Comparison of ENCODE assay signal across 34 cellular contexts in genomic region chr5:110703481-110703880, GRCh38.
"Had no signal": no experiment of that assay in that cellular context is flagged by ENCODE, and none has a peak within 500 bp of the region (broad histone marks: within the 10 kb centered on the region; RNA-seq: fewer than 3 reads in every experiment).

No MANE protein-coding gene starts in this region.

- FAIRE-seq: K562 had no signal

- DNase-seq: activated B cell treated with CpG ODN at 0.5 μM for 24 hours; activated CD4-positive, alpha-beta memory T cell treated with anti-CD3 and anti-CD28 coated beads for 36 hours; activated CD4-positive, alpha-beta T cell treated with anti-CD3 and anti-CD28 coated beads for 4 hours; activated CD4-positive, alpha-beta T cell treated with anti-CD3 and anti-CD28 coated beads, Interleukin-2, amount 50 U/mL, for 1 hour; activated CD4-positive, CD25-positive, alpha-beta regulatory T cell treated with anti-CD3 and anti-CD28 coated beads, Interleukin-2, amount 50 U/mL, for 72 hours; activated CD8-positive, alpha-beta memory T cell treated with anti-CD3 and anti-CD28 coated beads, Interleukin-2, amount 50 U/mL, for 4 hours; activated gamma-delta T cell treated with Interleukin-2 at 50 U/mL for 16 hours; activated naive CD4-positive, alpha-beta T cell treated with anti-CD3 and anti-CD28 coated beads for 36 hours; activated T-cell treated with anti-CD3 and anti-CD28 coated beads for 4 hours; activated T-cell treated with anti-CD3 and anti-CD28 coated beads, Interleukin-2, amount 50 U/mL, for 4 hours; anterior cingulate cortex; MG63; MV-4-11; NCI-H1092; NCI-H1417 treated with DMSO at 0.1 percent for 48 hours; NCI-H187 treated with DMSO at 0.1 percent for 48 hours; NCI-H2081; NCI-H2171 treated with DMSO at 0.1 percent for 48 hours; NCI-H2227 treated with DMSO at 0.1 percent for 48 hours; NCI-H446; NCI-H510A treated with DMSO at 0.1 percent for 48 hours; NCI-H526 treated with DMSO at 0.1 percent for 48 hours; NCI-H774; SHP77; SW 1271; T-helper 1 cell; T-helper 2 cell; T-helper 9 cell had no signal

- H3K27ac ChIP-seq: cardiac muscle cell, SJSA1, VCaP had no signal

- H3K36me3 ChIP-seq: cardiac muscle cell, MG63, SJSA1 had no signal

- H3K9me3 ChIP-seq: MG63, SJSA1 had no signal

- H3K4me1 ChIP-seq: SJSA1 had no signal

- H3K4me3 ChIP-seq: cardiac muscle cell, K562, MG63, SJSA1 had no signal

- ATAC-seq: activated naive CD4-positive, alpha-beta T cell treated with anti-CD3 and anti-CD28 coated beads, Interleukin-2, amount 50 U/mL, for 72 hours; activated T-cell treated with anti-CD3 and anti-CD28 coated beads, Interleukin-2, amount 50 U/mL, for 4 hours; K562; Panc1 had no signal

- H3K27me3 ChIP-seq: SJSA1 had no signal
